In genomic region chr3:86990734-86991481, GRCh38 we compare ENCODE assay signal across 8 cellular contexts. TPM values are rescaled to one million over a fixed set of nuclear protein-coding genes. Genes with fewer than 3 reads are reported as not detected.
A peak's percentile ranks its signal among the peaks of the same experiment; 100 is the strongest.
DNase-seq lines count a peak whose midpoint lies in the region; ATAC-seq and TF ChIP-seq lines count a peak whose summit lies in the region.

Gene VGLL3 (minus strand): TSS chr3:86991149. CDS start chr3:86990743, 406 bp downstream.

- H3K27me3 Mint-ChIP-seq in Caco-2 (ENCODE audit: insufficient read depth, unreplicated experiment) = no peaks in the 10 kb centered on the region

- peak within 1 kb of the TSS; percentile 83 for H3K27ac Mint-ChIP-seq in Caco-2 (ENCODE audit: unreplicated experiment)

- TF ChIP-seq CTCF in Caco-2 (IDR thresholded peaks at IDR 0.05; ENCODE audit: insufficient read depth in 1 of 2, low read depth in 1 of 2, low read length in 1 of 2, severe bottlenecking in 1 of 2, unreplicated experiment in 1 of 2) (peak in 1 of 2 experiments; percentile 27), HFF-Myc (IDR thresholded peaks at IDR 0.05; ENCODE audit: low read depth, low read length, missing control alignments) (no peak), SK-N-SH (IDR thresholded peaks at IDR 0.05) (no peak), epithelial cell of proximal tubule (conservative IDR thresholded peaks at IDR 0.05; ENCODE audit: low read depth, low read length) (no peak), mucosa of descending colon (IDR thresholded peaks at IDR 0.05) (no peak), upper lobe of right lung (IDR thresholded peaks at IDR 0.05) (no peak)

- no CpG with 5 or more reads among the region's 77 CpGs for WGBS in SK-N-SH (ENCODE audit: low lambda C conversion rate)

- H3K27ac ChIP-seq in SK-N-SH (ENCODE audit: low read depth in 2 of 2, low read length in 1 of 2) = no peak within 1 kb of the TSS
- H3K27ac ChIP-seq in upper lobe of right lung = peak within 1 kb of the TSS; percentile 78

- no peak within 1 kb of the TSS for H3K9ac ChIP-seq in SK-N-SH

- peak; percentile 73 for ATAC-seq in mucosa of descending colon
- ATAC-seq in upper lobe of right lung = peak; percentile 94
- no peak for ATAC-seq in GM21717 (IDR thresholded peaks at IDR 0.05; ENCODE audit: unreplicated experiment)

- H3K36me3 Mint-ChIP-seq in Caco-2 (ENCODE audit: insufficient read depth, unreplicated experiment) = no peaks in the 10 kb centered on the region

- intact Hi-C loops in Caco-2 (cut with micrococcal nuclease; ENCODE audit: unreplicated experiment) (loop anchor here (2.0 kb wide), 1 partner anchor 22 kb away; no protein-coding TSS in a partner anchor), mucosa of descending colon (cut with DNase I, micrococcal nuclease) (no loop called here), upper lobe of right lung (cut with DNase I) (no loop called here)

- peak within 1 kb of the TSS; percentile 89 for H3K4me3 Mint-ChIP-seq in Caco-2 (ENCODE audit: unreplicated experiment)

- peaks cover 19% of the 10 kb centered on the region for H3K4me1 Mint-ChIP-seq in Caco-2 (ENCODE audit: low read depth, unreplicated experiment)

- H3K36me3 ChIP-seq in Caco-2 (ENCODE audit: control insufficient read depth, insufficient read depth, low read length) = no peaks in the 10 kb centered on the region
- H3K36me3 ChIP-seq in SK-N-SH (replicated peaks in 1 of 2; ENCODE audit: control insufficient read depth in 1 of 2, insufficient read depth in 2 of 2, low read length in 1 of 2) = no peaks in the 10 kb centered on the region
- H3K36me3 ChIP-seq in mucosa of descending colon (ENCODE audit: low read depth) = no peaks in the 10 kb centered on the region
- H3K36me3 ChIP-seq in upper lobe of right lung = no peaks in the 10 kb centered on the region

- no peaks in the 10 kb centered on the region; the same call in 1 of the 2 replicates for H3K27me3 ChIP-seq in Caco-2 (replicated peaks; ENCODE audit: control insufficient read depth, insufficient read depth, low read length)
- H3K27me3 ChIP-seq in SK-N-SH (ENCODE audit: insufficient read depth) = peaks cover 13% of the 10 kb centered on the region
- H3K27me3 ChIP-seq in upper lobe of right lung = peaks cover 8% of the 10 kb centered on the region

- H3K9me3 ChIP-seq in Caco-2 = no peaks in the 10 kb centered on the region
- H3K9me3 ChIP-seq in SK-N-SH = no peaks in the 10 kb centered on the region
- H3K9me3 ChIP-seq in mucosa of descending colon = no peaks in the 10 kb centered on the region
- no peaks in the 10 kb centered on the region for H3K9me3 ChIP-seq in upper lobe of right lung

- H2AFZ ChIP-seq in SK-N-SH (ENCODE audit: low read depth) = peak within 1 kb of the TSS; percentile 77

- peak within 1 kb of the TSS; percentile 89 for H3K4me2 ChIP-seq in SK-N-SH

- CTCF ChIA-PET in Caco-2 (lab: Charles Lee) = no interaction called here
- CTCF ChIA-PET in SK-N-SH (lab: Yijun Ruan, JAX) = interaction anchor here (0.6 kb wide), 1 partner anchor 17 kb away, joined by 3 read pairs; no protein-coding TSS in a partner anchor

- BruUV-seq in Caco-2 (replicated peaks; lab: Mats Ljungman, UMichigan) = no TSS peak

- H3K4me1 ChIP-seq in Caco-2 = peaks cover 5% of the 10 kb centered on the region; the same call in 1 of the 2 replicates
- peaks cover 2 to 18% of the 10 kb centered on the region in 2 experiments; a peak in 2 of 4 replicates for H3K4me1 ChIP-seq in SK-N-SH (ENCODE audit: control insufficient read depth in 1 of 2, insufficient read depth in 2 of 2, low read depth in 1 of 2, low read length in 1 of 2)
- H3K4me1 ChIP-seq in mucosa of descending colon (ENCODE audit: low read depth) = peaks cover 3% of the 10 kb centered on the region
- H3K4me1 ChIP-seq in upper lobe of right lung = no peaks in the 10 kb centered on the region

- no peaks in the 10 kb centered on the region for H3F3A ChIP-seq in SK-N-SH (replicated peaks; ENCODE audit: insufficient read depth)

- no peak for TF ChIP-seq EP300 in SK-N-SH (IDR thresholded peaks at IDR 0.05; ENCODE audit: borderline replicate concordance in 1 of 2, low read depth in 1 of 2, low read length in 1 of 2)

- no peak for TF ChIP-seq RAD21 in SK-N-SH (IDR thresholded peaks at IDR 0.05; ENCODE audit: low read length)

- no peaks in the 10 kb centered on the region for H3K9me3 Mint-ChIP-seq in Caco-2 (ENCODE audit: unreplicated experiment)

- no peaks in the 10 kb centered on the region for H3K79me2 ChIP-seq in SK-N-SH (ENCODE audit: insufficient read depth)

- H4K20me1 ChIP-seq in SK-N-SH (ENCODE audit: insufficient read depth) = no peaks in the 10 kb centered on the region

- H3K4me3 ChIP-seq in Caco-2 (ENCODE audit: low read depth, low read length) = peak within 1 kb of the TSS; percentile 59
- H3K4me3 ChIP-seq in HFF-Myc (replicated peaks; ENCODE audit: low read depth, low read length) = peak within 1 kb of the TSS; percentile 70
- H3K4me3 ChIP-seq in SK-N-SH (ENCODE audit: low read depth in 2 of 2, low read length in 1 of 2) = peak within 1 kb of the TSS; percentile 38 to 66
- peak within 1 kb of the TSS; percentile 43 for H3K4me3 ChIP-seq in epithelial cell of proximal tubule (ENCODE audit: low read depth, low read length)
- peak within 1 kb of the TSS; percentile 14 for H3K4me3 ChIP-seq in mucosa of descending colon
- H3K4me3 ChIP-seq in upper lobe of right lung = peak within 1 kb of the TSS; percentile 57

- no peaks in the 10 kb centered on the region for H3K9me2 ChIP-seq in SK-N-SH

- POLR2A ChIA-PET in Caco-2 (lab: Charles Lee) (no interaction called here), SK-N-SH (lab: Yijun Ruan, JAX) (no interaction called here)

- DNase-seq in Caco-2 (peak; percentile 84 to 86), HFF-Myc (ENCODE audit: extremely low read depth, low read depth) (peak; percentile 43), SK-N-SH (peak; percentile 42), epithelial cell of proximal tubule (ENCODE audit: low read depth) (no peak), mucosa of descending colon (peak; percentile 32 to 68 (median 54)), upper lobe of right lung (peak; percentile 84), NCI-H187 treated with DMSO at 0.1 percent for 48 hours (lab: John Stamatoyannopoulos, UW) (no peak)

TF ChIP-seq in SK-N-SH, 30 proteins besides CTCF, POLR2A, EP300 and RAD21:
- TF ChIP-seq CHD2 (IDR thresholded peaks at IDR 0.05; ENCODE audit: low read length, partially characterized antibody) = no peak
- TF ChIP-seq TAF1 (IDR thresholded peaks at IDR 0.05; ENCODE audit: borderline replicate concordance, low read depth, low read length) = no peak
- TF ChIP-seq EZH2phosphoT487 (IDR thresholded peaks at IDR 0.05; ENCODE audit: borderline replicate concordance, low read depth) = no peak
- TF ChIP-seq SMC3 (IDR thresholded peaks at IDR 0.05; ENCODE audit: low read depth, low read length) = no peak
- no peak for TF ChIP-seq MAX (IDR thresholded peaks at IDR 0.05; ENCODE audit: low read depth)
- no peak for TF ChIP-seq FOXM1 (IDR thresholded peaks at IDR 0.05; ENCODE audit: low read depth)
- TF ChIP-seq RCOR1 (IDR thresholded peaks at IDR 0.05; ENCODE audit: low read length) = no peak
- TF ChIP-seq USF2 (IDR thresholded peaks at IDR 0.05; ENCODE audit: borderline replicate concordance, low read depth, low read length) = no peak

RNA-seq across cellular contexts. Expression of gene VGLL3, which starts in this region (rescaled TPM):
- 8.2 and 10.4 TPM in 2 replicates for total RNA-seq in Caco-2 (2022)
- polyA plus RNA-seq in SK-N-SH (2012; rRNA removed) = not detected in 2 replicates
- polyA plus RNA-seq in SK-N-SH (2012; cell fraction: cytosol; rRNA removed) = not detected in 2 replicates
- polyA plus RNA-seq in SK-N-SH (2012; cell fraction: nucleus; rRNA removed) = not detected in 2 replicates
- 7.9 and 9.9 TPM in 2 replicates for total RNA-seq in epithelial cell of proximal tubule
- total RNA-seq in mucosa of descending colon = 10 to 100 TPM in 1 of 3 donors, 1 to 10 TPM in 2; 1.5 to 30.5 (median 6.3) TPM
- total RNA-seq in upper lobe of right lung = 61.5 TPM

Comparison
In these comparisons a context has a peak if more than half of its experiments do, and no peak if none do; other contexts are left out.
1. Peak in DNase-seq, H3K4me3 ChIP-seq and H3K4me2 ChIP-seq in SK-N-SH; RNA of the gene not detected or under 1 TPM.
2. DNase-seq: peak in Caco-2 (2 of 2), HFF-Myc (single experiment), mucosa of descending colon (3 of 3) and upper lobe of right lung (single experiment); none in epithelial cell of proximal tubule (single experiment) and NCI-H187 treated with DMSO at 0.1 percent for 48 hours (single experiment).
3. H3K4me3 ChIP-seq: peak in every context shown above with its lines; median percentile 70 in HFF-Myc; 59 in Caco-2; 57 in upper lobe of right lung; 52 in SK-N-SH; 43 in epithelial cell of proximal tubule; 14 in mucosa of descending colon.